Comparison of ENCODE assay signal across 23 cellular contexts in genomic region chr19:35059006-35059798, GRCh38. TPM values are rescaled to one million over a fixed set of nuclear protein-coding genes. Genes with fewer than 3 reads are reported as not detected.
DNase-seq lines count a peak whose midpoint lies in the region; ATAC-seq, FAIRE-seq and TF ChIP-seq lines count a peak whose summit lies in the region.
"Had no signal": no experiment of that assay in that cellular context is flagged by ENCODE, and none has a peak within 500 bp of the region (broad histone marks: within the 10 kb centered on the region; RNA-seq: fewer than 3 reads in every experiment).

No MANE protein-coding gene starts in this region.

- H3K4me2 ChIP-seq in GM23338 (no peak overlapping the region), endothelial cell of umbilical vein (ENCODE audit: insufficient read depth, low read length) (no peak overlapping the region)
- H3K4me2 ChIP-seq: BLaER1 treated with 17β-estradiol and CSF1 and Interleukin-3, amounts not matched to agents 10 nM and 100 nM had no signal

- intact Hi-C loops in endothelial cell of umbilical vein (cut with micrococcal nuclease) (no loop called here), lower lobe of right lung (cut with DNase I) (no loop called here), CD14-positive monocyte (cut with micrococcal nuclease) (no loop called here)

- no peak overlapping the region for H3K4me3 ChIP-seq in GM23338
- H3K4me3 ChIP-seq in endothelial cell of umbilical vein (replicated peaks in 1 of 3; ENCODE audit: insufficient read depth in 1 of 3, low read depth in 1 of 3, low read length in 3 of 3), result no peak overlapping the region
- no peak overlapping the region for H3K4me3 ChIP-seq in lower lobe of right lung
- H3K4me3 ChIP-seq: BLaER1 treated with 17β-estradiol and CSF1 and Interleukin-3, amounts not matched to agents 10 nM and 100 nM; MG63; SJSA1 had no signal

- H3F3A ChIP-seq in GM23338 (replicated peaks; ENCODE audit: low read depth), result peaks cover 4% of the 10 kb centered on the region; the same call in 1 of the 2 replicates

- no peaks in the 10 kb centered on the region for H3K36me3 ChIP-seq in GM23338 (ENCODE audit: insufficient read depth)
- no peaks in the 10 kb centered on the region for H3K36me3 ChIP-seq in endothelial cell of umbilical vein (ENCODE audit: control insufficient read depth in 2 of 2, extremely low read depth in 1 of 2, insufficient read depth in 2 of 2, low read length in 2 of 2)
- H3K36me3 ChIP-seq in lower lobe of right lung, result no peaks in the 10 kb centered on the region
- H3K36me3 ChIP-seq: BLaER1 treated with 17β-estradiol and CSF1 and Interleukin-3, amounts not matched to agents 10 nM and 100 nM; MG63; SJSA1 had no signal

- no peaks in the 10 kb centered on the region; the same call in 2 of the 3 replicates for H3K36me3 Mint-ChIP-seq in GM23338 (ENCODE audit: low read depth)
- H3K36me3 Mint-ChIP-seq in CD14-positive monocyte, result no peaks in the 10 kb centered on the region
- H3K36me3 Mint-ChIP-seq: CD8-positive, alpha-beta memory T cell had no signal

- H3K4me1 Mint-ChIP-seq in GM23338 (peaks cover 17% of the 10 kb centered on the region), CD14-positive monocyte (no peaks in the 10 kb centered on the region)

- CTCF ChIA-PET in endothelial cell of umbilical vein (lab: Charles Lee), result interaction anchor here (0.9 to 1.8 kb wide), 4 partner anchors 8 to 66 kb away, joined by 3 to 11 read pairs (median 7); no protein-coding TSS in a partner anchor

- POLR2A ChIA-PET in endothelial cell of umbilical vein (lab: Charles Lee), result no interaction called here

- DNase-seq in GM23338 (ENCODE audit: low spot score) (peak; percentile 42), NCI-H69 (lab: John Stamatoyannopoulos, UW) (peak; percentile 46), endothelial cell of umbilical vein (ENCODE audit: low read depth, low spot score) (no peak), lower lobe of right lung (peak; percentile 44), CD14-positive monocyte (ENCODE audit: low spot score) (no peak), urothelium cell line (ENCODE audit: low spot score) (no peak)
- no peak for DNase-seq in activated CD8-positive, alpha-beta memory T cell treated with anti-CD3 and anti-CD28 coated beads, Interleukin-2, amount 50 U/mL, for 48 hours
- DNase-seq: CD8-positive, alpha-beta memory T cell; IMR-90; Karpas-422; MG63; NCI-H1048; NCI-H1436; NCI-H1930; NCI-H774; PC-3 had no signal

- H3K9me3 Mint-ChIP-seq in GM23338 (no peaks in the 10 kb centered on the region; the same call in 2 of the 3 replicates), CD14-positive monocyte (peaks cover 0 to 5% (median 0%) of the 10 kb centered on the region in 7 donors)
- H3K9me3 Mint-ChIP-seq: CD8-positive, alpha-beta memory T cell; H9 had no signal

- H3K27me3 ChIP-seq in GM23338 (ENCODE audit: insufficient read depth) (peaks cover 6% of the 10 kb centered on the region; the same call in 1 of the 2 replicates), endothelial cell of umbilical vein (ENCODE audit: control insufficient read depth in 2 of 2, insufficient read depth in 2 of 2, low read length in 2 of 2) (peaks cover 0 to 3% of the 10 kb centered on the region in 2 experiments), lower lobe of right lung (ENCODE audit: low read depth) (no peaks in the 10 kb centered on the region)
- H3K27me3 ChIP-seq: BLaER1 treated with 17β-estradiol and CSF1 and Interleukin-3, amounts not matched to agents 10 nM and 100 nM; MG63 had no signal

- H2AFZ ChIP-seq in GM23338 (no peak overlapping the region), endothelial cell of umbilical vein (ENCODE audit: low read depth, low read length) (no peak overlapping the region)

- ATAC-seq in GM23338 (0 out of 3 replicates have a peak, but pooled peaks have one; percentile 6), lower lobe of right lung (peak; percentile 18 to 31)
- ATAC-seq: PC-3 had no signal

- no peak for TF ChIP-seq POLR2A in endothelial cell of umbilical vein (IDR thresholded peaks at IDR 0.05; ENCODE audit: low read depth, low read length)

- no peak overlapping the region for H3K9ac ChIP-seq in endothelial cell of umbilical vein (replicated peaks; ENCODE audit: extremely low read depth, insufficient read depth, low read length)
- H3K9ac ChIP-seq: BLaER1 treated with 17β-estradiol and CSF1 and Interleukin-3, amounts not matched to agents 10 nM and 100 nM had no signal

- H3K9me2 ChIP-seq in GM23338 (ENCODE audit: insufficient read depth), result no peaks in the 10 kb centered on the region

- FAIRE-seq in endothelial cell of umbilical vein (lab: Jason Lieb, UNC) (peak; percentile 43), urothelium cell line (lab: Jason Lieb, UNC) (no peak)

- dilution Hi-C loops in endothelial cell of umbilical vein (cut with MboI; ENCODE audit: extremely low pct_ligation_motif_present, low sequenced_read_pairs), result no loop called here

- H4K20me1 ChIP-seq in GM23338 (replicated peaks; ENCODE audit: insufficient read depth) (no peaks in the 10 kb centered on the region), endothelial cell of umbilical vein (replicated peaks; ENCODE audit: control insufficient read depth, extremely low read depth, insufficient read depth, low read length) (no peaks in the 10 kb centered on the region)
- H4K20me1 ChIP-seq: BLaER1 treated with 17β-estradiol and CSF1 and Interleukin-3, amounts not matched to agents 10 nM and 100 nM had no signal

- H3K4me1 ChIP-seq in GM23338 (ENCODE audit: insufficient read depth), result peaks cover 5% of the 10 kb centered on the region; the same call in 1 of the 2 replicates
- no peaks in the 10 kb centered on the region for H3K4me1 ChIP-seq in endothelial cell of umbilical vein (ENCODE audit: control insufficient read depth, extremely low read depth, insufficient read depth, low read length)
- no peaks in the 10 kb centered on the region for H3K4me1 ChIP-seq in lower lobe of right lung
- H3K4me1 ChIP-seq: SJSA1 had no signal

- no peaks in the 10 kb centered on the region for H3K9me1 ChIP-seq in endothelial cell of umbilical vein (replicated peaks; ENCODE audit: control insufficient read depth, extremely low read depth, insufficient read depth, low read length)

- H3K9me3 ChIP-seq in endothelial cell of umbilical vein (replicated peaks; ENCODE audit: control insufficient read depth, insufficient read depth, low read length), result no peaks in the 10 kb centered on the region
- no peaks in the 10 kb centered on the region for H3K9me3 ChIP-seq in lower lobe of right lung
- H3K9me3 ChIP-seq: BLaER1 treated with 17β-estradiol and CSF1 and Interleukin-3, amounts not matched to agents 10 nM and 100 nM; MG63; SJSA1 had no signal

- no peak overlapping the region for H3K4me3 Mint-ChIP-seq in GM23338
- no peak overlapping the region for H3K4me3 Mint-ChIP-seq in CD14-positive monocyte
- H3K4me3 Mint-ChIP-seq: CD8-positive, alpha-beta memory T cell; H9 had no signal

- H3K27ac Mint-ChIP-seq in GM23338 (no peak overlapping the region), CD14-positive monocyte (no peak overlapping the region)

- no peaks in the 10 kb centered on the region for H3K79me2 ChIP-seq in GM23338 (replicated peaks; ENCODE audit: insufficient read depth)
- no peaks in the 10 kb centered on the region for H3K79me2 ChIP-seq in endothelial cell of umbilical vein (ENCODE audit: control insufficient read depth, insufficient read depth, low read length)

- TF ChIP-seq CTCF in GM23338 (conservative IDR thresholded peaks at IDR 0.05; ENCODE audit: low read depth in 2 of 2) (no peak), endothelial cell of umbilical vein (IDR thresholded peaks at IDR 0.05; ENCODE audit: extremely low read depth in 1 of 2, insufficient read depth in 1 of 2, low read depth in 1 of 2, low read length in 2 of 2) (no peak), lower lobe of right lung (IDR thresholded peaks at IDR 0.05) (no peak), CD14-positive monocyte (IDR thresholded peaks at IDR 0.05) (no peak)

- no peak overlapping the region for H3K27ac ChIP-seq in GM23338 (ENCODE audit: low read depth)
- H3K27ac ChIP-seq in endothelial cell of umbilical vein (ENCODE audit: insufficient read depth, low read depth, low read length), result no peak overlapping the region
- H3K27ac ChIP-seq in lower lobe of right lung, result no peak overlapping the region
- H3K27ac ChIP-seq: BLaER1 treated with 17β-estradiol and CSF1 and Interleukin-3, amounts not matched to agents 10 nM and 100 nM; HL-60; RWPE1; SJSA1 had no signal

- BruUV-seq in endothelial cell of umbilical vein (replicated peaks; lab: Mats Ljungman, UMichigan), result no TSS peak

- H3K27me3 Mint-ChIP-seq in GM23338 (ENCODE audit: insufficient read depth, low read depth, poor library complexity) (peaks cover 16% of the 10 kb centered on the region), CD14-positive monocyte (ENCODE audit: low read depth in 3 of 3) (peaks cover 11 to 19% (median 17%) of the 10 kb centered on the region in 3 donors)

RNA-seq across cellular contexts. Expression of gene HPN, which starts 17.7 kb away (rescaled TPM):
- 16.2 and 17.4 TPM in 2 replicates for total RNA-seq in GM23338 (2014; rRNA removed; shearing (Covaris generic))
- polyA plus RNA-seq in GM23338 (2016; fragmentation: Nextera tagmentation; extraction: Ambion mirVana) (14.0 and 14.6 TPM in 2 replicates), endothelial cell of umbilical vein (0.05 and 0.10 TPM in 2 replicates), CD14-positive monocyte (not detected)
- total RNA-seq in endothelial cell of umbilical vein (0.23 TPM in 1 of 2 replicates, not detected in the other), lower lobe of right lung (28.1 TPM)
- polyA plus RNA-seq in endothelial cell of umbilical vein (2011; cell fraction: cytosol; rRNA removed), result 0.04 TPM in 1 of 2 replicates, not detected in the other
- polyA plus RNA-seq in endothelial cell of umbilical vein (2011; cell fraction: nucleus; rRNA removed), result 0.21 and 0.31 TPM in 2 replicates
- polyA plus RNA-seq in endothelial cell of umbilical vein (2012), result not detected in 2 replicates
- polyA minus RNA-seq in endothelial cell of umbilical vein, result 0.13 TPM in 1 of 2 replicates, not detected in the other
- polyA minus RNA-seq in endothelial cell of umbilical vein (2011; cell fraction: cytosol; rRNA and poly(A)+ RNA removed), result not detected
- polyA minus RNA-seq in endothelial cell of umbilical vein (2011; cell fraction: nucleus; rRNA and poly(A)+ RNA removed), result 0.29 TPM in 1 of 2 replicates, not detected in the other
- total RNA-seq: CD8-positive, alpha-beta memory T cell; HT1080; IMR-90; NCI-H460; SJSA1 had no signal
- polyA plus RNA-seq: IMR-90 had no signal

RNA-seq across cellular contexts. Expression of gene SCN1B, which starts 28.9 kb away (rescaled TPM):
- total RNA-seq in GM23338 (2014; rRNA removed; shearing (Covaris generic)), result 3.4 and 4.8 TPM in 2 replicates
- 1.7 and 1.8 TPM in 2 replicates for polyA plus RNA-seq in GM23338 (2016; fragmentation: Nextera tagmentation; extraction: Ambion mirVana)
- 14.2 and 15.8 TPM in 2 replicates for total RNA-seq in endothelial cell of umbilical vein
- 11.2 and 14.0 TPM in 2 replicates for polyA plus RNA-seq in endothelial cell of umbilical vein
- polyA plus RNA-seq in endothelial cell of umbilical vein (2011; cell fraction: cytosol; rRNA removed), result 9.9 and 12.4 TPM in 2 replicates
- polyA plus RNA-seq in endothelial cell of umbilical vein (2011; cell fraction: nucleus; rRNA removed), result 16.8 and 18.5 TPM in 2 replicates
- 11.0 and 13.7 TPM in 2 replicates for polyA plus RNA-seq in endothelial cell of umbilical vein (2012)
- 10.0 and 10.2 TPM in 2 replicates for polyA minus RNA-seq in endothelial cell of umbilical vein
- 0.20 TPM for polyA minus RNA-seq in endothelial cell of umbilical vein (2011; cell fraction: cytosol; rRNA and poly(A)+ RNA removed)
- polyA minus RNA-seq in endothelial cell of umbilical vein (2011; cell fraction: nucleus; rRNA and poly(A)+ RNA removed), result 3.1 and 3.5 TPM in 2 replicates
- 9.8 TPM for total RNA-seq in lower lobe of right lung
- under 1 TPM in 1 of 2 donors, not detected in 1; 0.08 TPM for polyA plus RNA-seq in CD14-positive monocyte

RNA-seq across cellular contexts. Expression of gene FXYD3, which starts 56.4 kb away (rescaled TPM):
- not detected in 2 replicates for total RNA-seq in GM23338 (2014; rRNA removed; shearing (Covaris generic))
- polyA plus RNA-seq in GM23338 (2016; fragmentation: Nextera tagmentation; extraction: Ambion mirVana) (0.81 and 0.89 TPM in 2 replicates), endothelial cell of umbilical vein (not detected in 2 replicates), CD14-positive monocyte (not detected)
- total RNA-seq in endothelial cell of umbilical vein (not detected in 2 replicates), lower lobe of right lung (135 TPM)
- polyA plus RNA-seq in endothelial cell of umbilical vein (2011; cell fraction: cytosol; rRNA removed), result 0.08 TPM in 1 of 2 replicates, not detected in the other
- not detected in 2 replicates for polyA plus RNA-seq in endothelial cell of umbilical vein (2011; cell fraction: nucleus; rRNA removed)
- not detected in 2 replicates for polyA plus RNA-seq in endothelial cell of umbilical vein (2012)
- polyA minus RNA-seq in endothelial cell of umbilical vein, result not detected in 2 replicates
- 5.8 TPM for polyA minus RNA-seq in endothelial cell of umbilical vein (2011; cell fraction: cytosol; rRNA and poly(A)+ RNA removed)
- polyA minus RNA-seq in endothelial cell of umbilical vein (2011; cell fraction: nucleus; rRNA and poly(A)+ RNA removed), result not detected in 2 replicates
- total RNA-seq: CD8-positive, alpha-beta memory T cell; HT1080; IMR-90; NCI-H460; SJSA1 had no signal
- polyA plus RNA-seq: CD8-positive, alpha-beta memory T cell; IMR-90 had no signal

RNA-seq across cellular contexts. Expression of gene GRAMD1A, which starts 59.1 kb away (rescaled TPM):
- 141 and 174 TPM in 2 replicates for total RNA-seq in GM23338 (2014; rRNA removed; shearing (Covaris generic))
- polyA plus RNA-seq in GM23338 (2016; fragmentation: Nextera tagmentation; extraction: Ambion mirVana) (122 and 125 TPM in 2 replicates), endothelial cell of umbilical vein (127 and 162 TPM in 2 replicates), CD14-positive monocyte (10 to 100 TPM in 1 of 2 donors, 1 to 10 TPM in 1; 9.3 to 15.1 TPM)
- total RNA-seq in endothelial cell of umbilical vein (130 and 139 TPM in 2 replicates), lower lobe of right lung (90.7 TPM)
- 104 and 137 TPM in 2 replicates for polyA plus RNA-seq in endothelial cell of umbilical vein (2011; cell fraction: cytosol; rRNA removed)
- 196 and 258 TPM in 2 replicates for polyA plus RNA-seq in endothelial cell of umbilical vein (2011; cell fraction: nucleus; rRNA removed)
- polyA plus RNA-seq in endothelial cell of umbilical vein (2012), result 73.2 and 107 TPM in 2 replicates
- 102 and 108 TPM in 2 replicates for polyA minus RNA-seq in endothelial cell of umbilical vein
- polyA minus RNA-seq in endothelial cell of umbilical vein (2011; cell fraction: cytosol; rRNA and poly(A)+ RNA removed), result 30.2 TPM
- 64.1 and 68.0 TPM in 2 replicates for polyA minus RNA-seq in endothelial cell of umbilical vein (2011; cell fraction: nucleus; rRNA and poly(A)+ RNA removed)

Comparison
In these comparisons a context has a peak if more than half of its experiments do, and no peak if none do; other contexts are left out.
1. DNase-seq: peak in GM23338 (single experiment), NCI-H69 (single experiment) and lower lobe of right lung (single experiment); none in endothelial cell of umbilical vein (single experiment), CD14-positive monocyte (single experiment), activated CD8-positive, alpha-beta memory T cell treated with anti-CD3 and anti-CD28 coated beads, Interleukin-2, amount 50 U/mL, for 48 hours (single experiment) and urothelium cell line (single experiment).
2. RNA of gene HPN, which starts 17.7 kb away (total RNA-seq): 28.1 TPM in lower lobe of right lung (single experiment) and 16.2 to 17.4 TPM in GM23338; 0.23 TPM in endothelial cell of umbilical vein; every median in the first group is over 10 times any median in the second.
3. RNA of gene FXYD3, which starts 56.4 kb away (total RNA-seq): 135 TPM in lower lobe of right lung (single experiment); not detected in GM23338 and not detected in endothelial cell of umbilical vein; every median in the first group is over 100 times any median in the second.